ENCODE assay signal across 8 cellular contexts in genomic region chr21:35226960-35227741, GRCh38.
A peak's percentile ranks its signal among the peaks of the same experiment; 100 is the strongest.
DNase-seq lines count a peak whose midpoint lies in the region; ATAC-seq and TF ChIP-seq lines count a peak whose summit lies in the region.

No MANE protein-coding gene starts in this region.

- H3K27ac ChIP-seq in foreskin keratinocyte = no peak overlapping the region

- no peak for TF ChIP-seq CTCF in foreskin keratinocyte (conservative IDR thresholded peaks at IDR 0.05)

- H3K27me3 Mint-ChIP-seq in stimulated activated naive CD8-positive, alpha-beta T cell treated with anti-CD3 and anti-CD28 coated beads, Interleukin-15, Interleukin-2, amounts not matched to agents 100 ng/mL and 50 ng/mL, for 24 hours = no peaks in the 10 kb centered on the region

- peaks cover 3% of the 10 kb centered on the region for H3K4me1 ChIP-seq in foreskin keratinocyte

- no peaks in the 10 kb centered on the region for H3K27me3 ChIP-seq in foreskin keratinocyte

- no peaks in the 10 kb centered on the region for H3K36me3 Mint-ChIP-seq in stimulated activated naive CD8-positive, alpha-beta T cell treated with anti-CD3 and anti-CD28 coated beads, Interleukin-15, Interleukin-2, amounts not matched to agents 100 ng/mL and 50 ng/mL, for 24 hours (ENCODE audit: low read depth)

- peak overlapping the region; percentile 83 for H3K27ac Mint-ChIP-seq in stimulated activated naive CD8-positive, alpha-beta T cell treated with anti-CD3 and anti-CD28 coated beads, Interleukin-15, Interleukin-2, amounts not matched to agents 100 ng/mL and 50 ng/mL, for 24 hours

- no peaks in the 10 kb centered on the region for H3K9me3 Mint-ChIP-seq in stimulated activated naive CD8-positive, alpha-beta T cell treated with anti-CD3 and anti-CD28 coated beads, Interleukin-15, Interleukin-2, amounts not matched to agents 100 ng/mL and 50 ng/mL, for 24 hours

- peak; percentile 63 for ATAC-seq in HG02798 (IDR thresholded peaks at IDR 0.05; ENCODE audit: poor library complexity, unreplicated experiment)
- ATAC-seq in foreskin keratinocyte = no peak

- CTCF ChIA-PET in HEK293T (lab: Yijun Ruan, JAX) = no interaction called here

- H3K4me3 Mint-ChIP-seq in stimulated activated naive CD8-positive, alpha-beta T cell treated with anti-CD3 and anti-CD28 coated beads, Interleukin-15, Interleukin-2, amounts not matched to agents 100 ng/mL and 50 ng/mL, for 24 hours = peak overlapping the region; percentile 54

- POLR2A ChIA-PET in HEK293T (lab: Yijun Ruan, JAX) = no interaction called here

- peak; percentile 22 for DNase-seq in NK-92 treated with Interleukin-12 subunit alpha and Interleukin-12 subunit beta, amount 100 ng/mL, for 24 hours (lab: John Stamatoyannopoulos, UW)
- DNase-seq in NK-92 (lab: John Stamatoyannopoulos, UW; ENCODE audit: unreplicated experiment) (no peak), NCI-H2029 treated with DMSO at 0.1 percent for 48 hours (lab: John Stamatoyannopoulos, UW) (peak; percentile 97), HEK293T (ENCODE audit: extremely low spot score) (no peak), foreskin keratinocyte (no peak)
- peak; percentile 32 for DNase-seq in activated effector memory CD4-positive, alpha-beta T cell treated with Interleukin-2 at 50 U/mL for 16 hours

- H3K4me1 Mint-ChIP-seq in stimulated activated naive CD8-positive, alpha-beta T cell treated with anti-CD3 and anti-CD28 coated beads, Interleukin-15, Interleukin-2, amounts not matched to agents 100 ng/mL and 50 ng/mL, for 24 hours (ENCODE audit: low read depth) = peaks cover 48% of the 10 kb centered on the region

TF ChIP-seq in HEK293T, 16 proteins besides CTCF, POLR2A, EP300 and RAD21:
- TF ChIP-seq SP1 (IDR thresholded peaks at IDR 0.05) = no peak
- no peak for TF ChIP-seq CTBP1 (IDR thresholded peaks at IDR 0.05; ENCODE audit: borderline replicate concordance)
- TF ChIP-seq FOXA1 (IDR thresholded peaks at IDR 0.05) = no peak
- TF ChIP-seq TARDBP (IDR thresholded peaks at IDR 0.05) = no peak
- no peak for TF ChIP-seq ARNT (IDR thresholded peaks at IDR 0.05)
- TF ChIP-seq FOXK2 (IDR thresholded peaks at IDR 0.05) = no peak
- no peak for TF ChIP-seq LEF1 (IDR thresholded peaks at IDR 0.05; ENCODE audit: borderline replicate concordance)
- TF ChIP-seq ZNF384 (IDR thresholded peaks at IDR 0.05) = no peak
- TF ChIP-seq SUZ12 (IDR thresholded peaks at IDR 0.05) = no peak
- TF ChIP-seq ELF4 (IDR thresholded peaks at IDR 0.05) = no peak
- TF ChIP-seq PKNOX1 (IDR thresholded peaks at IDR 0.05) = no peak
- TF ChIP-seq L3MBTL2 (conservative IDR thresholded peaks at IDR 0.05) = no peak
- no peak for TF ChIP-seq FOXM1 (IDR thresholded peaks at IDR 0.05; ENCODE audit: borderline replicate concordance)
- TF ChIP-seq BHLHE40 (IDR thresholded peaks at IDR 0.05; ENCODE audit: borderline replicate concordance) = no peak
- no peak for TF ChIP-seq NFRKB (IDR thresholded peaks at IDR 0.05)
- no peak for TF ChIP-seq HDGF (IDR thresholded peaks at IDR 0.05; ENCODE audit: borderline replicate concordance)

Comparison
In these comparisons a context has a peak if more than half of its experiments do, and no peak if none do; other contexts are left out.
1. DNase-seq: peak in NK-92 treated with Interleukin-12 subunit alpha and Interleukin-12 subunit beta, amount 100 ng/mL, for 24 hours (single experiment), NCI-H2029 treated with DMSO at 0.1 percent for 48 hours (single experiment) and activated effector memory CD4-positive, alpha-beta T cell treated with Interleukin-2 at 50 U/mL for 16 hours (single experiment); none in NK-92 (single experiment), HEK293T (single experiment) and foreskin keratinocyte (0 of 2).